Comparison of ENCODE assay signal across 33 cellular contexts in the genomic region with DNA sequence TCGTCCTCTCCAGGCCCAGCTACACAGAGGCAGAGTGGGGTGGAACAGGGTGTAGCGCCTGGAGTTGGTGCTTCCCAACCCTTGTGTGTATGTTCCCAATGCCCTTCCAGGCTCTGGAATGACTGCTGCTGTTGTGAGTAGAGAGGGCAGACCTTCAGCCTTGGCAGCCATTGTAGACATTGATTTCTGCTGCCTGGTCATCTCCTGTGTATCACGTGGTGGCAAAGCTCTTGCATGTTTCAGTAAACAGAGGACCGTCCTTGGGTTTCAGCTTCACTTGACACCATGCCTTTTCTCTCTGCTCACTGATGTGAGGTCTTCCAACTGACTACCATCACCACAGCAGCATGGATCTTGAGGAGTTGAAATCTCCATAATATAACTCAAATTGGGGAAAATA.
"Had no signal": no experiment of that assay in that cellular context is flagged by ENCODE, and none has a peak within 500 bp of the region (broad histone marks: within the 10 kb centered on the region; RNA-seq: fewer than 3 reads in every experiment).

No MANE protein-coding gene starts in this region.

- H3K27ac Mint-ChIP-seq: activated B cell treated with CpG ODN at 0.5 μM for 24 hours; activated CD4-positive, alpha-beta T cell treated with anti-CD3 and anti-CD28 coated beads, Interleukin-2, amount 10 ng/mL, durations not matched to agents 24 days and 14 days; activated CD8-positive, alpha-beta T cell treated with anti-CD3 and anti-CD28 coated beads for 36 hours; activated naive CD4-positive, alpha-beta T cell treated with anti-CD3 and anti-CD28 coated beads for 36 hours; activated naive CD4-positive, alpha-beta T cell treated with anti-CD3 and anti-CD28 coated beads, Interleukin-2, amount 50 U/mL, for 72 hours; activated naive CD8-positive, alpha-beta T cell treated with anti-CD3 and anti-CD28 coated beads, Interleukin-2, amount 10 ng/mL, durations not matched to agents 7 days and 5 days; activated naive CD8-positive, alpha-beta T cell treated with anti-CD3 and anti-CD28 coated beads, Interleukin-2, amount 50 U/mL, for 24 hours; activated T-cell treated with anti-CD3 and anti-CD28 coated beads, Interleukin-2, amount 50 U/mL, for 72 hours; activated T-helper 1 cell treated with anti-CD3 and anti-CD28 coated beads, Interleukin-12 subunit alpha, Interleukin-12 subunit beta, Interleukin-2, Interleukin-4 antibody, amounts not matched to agents 30 ng/mL and 10 ng/mL and 1 ng/mL, durations not matched to agents 14 hours and 24 hours and 36 hours; activated T-helper 17 cell treated with anti-CD3 and anti-CD28 coated beads, Interleukin-2, amount 50 U/mL, for 72 hours; brain; T-helper 1 cell treated with Interleukin-12 subunit alpha and Interleukin-12 subunit beta and Interleukin-4 antibody, amounts not matched to agents 30 μg/mL and 1 μg/mL, for 36 hours; T-helper 2 cell treated with Interferon-gamma antibody and Interleukin-4, amounts not matched to agents 5 μg/mL and 100 μg/mL, for 36 hours had no signal

- H3K4me3 Mint-ChIP-seq: activated B cell treated with CpG ODN at 0.5 μM for 24 hours; activated CD4-positive, alpha-beta T cell treated with anti-CD3 and anti-CD28 coated beads, Interleukin-2, amount 10 ng/mL, durations not matched to agents 24 days and 14 days; activated CD8-positive, alpha-beta T cell treated with anti-CD3 and anti-CD28 coated beads for 36 hours; activated naive CD4-positive, alpha-beta T cell treated with anti-CD3 and anti-CD28 coated beads for 36 hours; activated naive CD8-positive, alpha-beta T cell treated with anti-CD3 and anti-CD28 coated beads, Interleukin-2, amount 10 ng/mL, durations not matched to agents 7 days and 5 days; activated naive CD8-positive, alpha-beta T cell treated with anti-CD3 and anti-CD28 coated beads, Interleukin-2, amount 50 U/mL, for 24 hours; activated T-cell treated with anti-CD3 and anti-CD28 coated beads, Interleukin-2, amount 50 U/mL, for 4 hours; activated T-cell treated with anti-CD3 and anti-CD28 coated beads, Interleukin-2, amount 50 U/mL, for 72 hours; activated T-helper 1 cell treated with anti-CD3 and anti-CD28 coated beads, Interleukin-12 subunit alpha, Interleukin-12 subunit beta, Interleukin-2, Interleukin-4 antibody, amounts not matched to agents 30 ng/mL and 10 ng/mL and 1 ng/mL, durations not matched to agents 14 hours and 24 hours and 36 hours; activated T-helper 17 cell treated with anti-CD3 and anti-CD28 coated beads, Interleukin-2, amount 50 U/mL, for 72 hours; brain; central memory CD8-positive, alpha-beta T cell; T-helper 1 cell treated with Interleukin-12 subunit alpha and Interleukin-12 subunit beta and Interleukin-4 antibody, amounts not matched to agents 30 μg/mL and 1 μg/mL, for 36 hours; T-helper 2 cell treated with Interferon-gamma antibody and Interleukin-4, amounts not matched to agents 5 μg/mL and 100 μg/mL, for 36 hours had no signal

- DNase-seq: activated B cell treated with CpG ODN at 0.5 μM for 24 hours; activated CD4-positive, alpha-beta T cell treated with anti-CD3 and anti-CD28 coated beads for 4 hours; activated CD4-positive, alpha-beta T cell treated with anti-CD3 and anti-CD28 coated beads, Interleukin-2, amount 50 U/mL, for 1 hour; activated CD4-positive, alpha-beta T cell treated with anti-CD3 and anti-CD28 coated beads, Interleukin-2, amount 50 U/mL, for 4 hours; activated CD4-positive, CD25-positive, alpha-beta regulatory T cell treated with anti-CD3 and anti-CD28 coated beads, Interleukin-2, amount 50 U/mL, for 72 hours; activated CD8-positive, alpha-beta memory T cell treated with anti-CD3 and anti-CD28 coated beads, Interleukin-2, amount 50 U/mL, for 4 hours; activated CD8-positive, alpha-beta T cell treated with anti-CD3 and anti-CD28 coated beads for 36 hours; activated effector memory CD4-positive, alpha-beta T cell treated with anti-CD3 and anti-CD28 coated beads, Interleukin-2, amount 50 U/mL, for 16 hours; activated gamma-delta T cell treated with Interleukin-2 at 50 U/mL for 16 hours; activated naive CD4-positive, alpha-beta T cell; activated naive CD4-positive, alpha-beta T cell treated with anti-CD3 and anti-CD28 coated beads for 36 hours; activated naive CD4-positive, alpha-beta T cell treated with anti-CD3 and anti-CD28 coated beads, Interleukin-2, amount 50 U/mL, for 16 hours; activated naive CD8-positive, alpha-beta T cell treated with anti-CD3 and anti-CD28 coated beads, Interleukin-2, amount 10 ng/mL, durations not matched to agents 7 days and 5 days; activated naive CD8-positive, alpha-beta T cell treated with anti-CD3 and anti-CD28 coated beads, Interleukin-2, amount 50 U/mL, for 24 hours; activated T-cell treated with anti-CD3 and anti-CD28 coated beads for 4 hours; activated T-cell treated with anti-CD3 and anti-CD28 coated beads, Interleukin-2, amount 50 U/mL, for 1 hour; activated T-cell treated with anti-CD3 and anti-CD28 coated beads, Interleukin-2, amount 50 U/mL, for 4 hours; activated T-cell treated with anti-CD3 and anti-CD28 coated beads, Interleukin-2, amount 50 U/mL, for 72 hours; cerebellar nuclear complex; T-helper 1 cell; T-helper 2 cell; T-helper 9 cell had no signal

- H3K36me3 ChIP-seq: ascending aorta, cardiac muscle cell had no signal

- H3K4me3 ChIP-seq: ascending aorta, cardiac muscle cell had no signal

- H3K36me3 Mint-ChIP-seq: brain had no signal

- H3K9me3 Mint-ChIP-seq: activated B cell treated with CpG ODN at 0.5 μM for 24 hours; activated naive CD4-positive, alpha-beta T cell treated with anti-CD3 and anti-CD28 coated beads for 36 hours; activated T-helper 1 cell treated with anti-CD3 and anti-CD28 coated beads, Interleukin-12 subunit alpha, Interleukin-12 subunit beta, Interleukin-2, Interleukin-4 antibody, amounts not matched to agents 30 ng/mL and 10 ng/mL and 1 ng/mL, durations not matched to agents 14 hours and 24 hours and 36 hours; central memory CD8-positive, alpha-beta T cell; T-helper 1 cell treated with Interleukin-12 subunit alpha and Interleukin-12 subunit beta and Interleukin-4 antibody, amounts not matched to agents 30 μg/mL and 1 μg/mL, for 36 hours; T-helper 2 cell treated with Interferon-gamma antibody and Interleukin-4, amounts not matched to agents 5 μg/mL and 100 μg/mL, for 36 hours had no signal

- H3K27me3 Mint-ChIP-seq: activated B cell treated with CpG ODN at 0.5 μM for 24 hours; activated naive CD8-positive, alpha-beta T cell treated with anti-CD3 and anti-CD28 coated beads, Interleukin-2, amount 50 U/mL, for 24 hours; activated T-helper 17 cell treated with anti-CD3 and anti-CD28 coated beads, Interleukin-2, amount 50 U/mL, for 72 hours had no signal

- ATAC-seq: activated CD8-positive, alpha-beta T cell treated with anti-CD3 and anti-CD28 coated beads for 36 hours; activated naive CD4-positive, alpha-beta T cell treated with anti-CD3 and anti-CD28 coated beads, Interleukin-2, amount 50 U/mL, for 72 hours; activated naive CD8-positive, alpha-beta T cell treated with anti-CD3 and anti-CD28 coated beads, Interleukin-2, amount 50 U/mL, for 24 hours; activated T-cell treated with anti-CD3 and anti-CD28 coated beads, Interleukin-2, amount 50 U/mL, for 4 hours; activated T-cell treated with anti-CD3 and anti-CD28 coated beads, Interleukin-2, amount 50 U/mL, for 72 hours; activated T-helper 17 cell treated with anti-CD3 and anti-CD28 coated beads, Interleukin-2, amount 50 U/mL, for 72 hours had no signal

- H3K27me3 ChIP-seq: ascending aorta, cardiac muscle cell had no signal

- H3K27ac ChIP-seq: ascending aorta, cardiac muscle cell, VCaP had no signal

- H3K4me1 ChIP-seq: ascending aorta had no signal

- H3K9me3 ChIP-seq: ascending aorta had no signal

- H3K4me1 Mint-ChIP-seq: activated B cell treated with CpG ODN at 0.5 μM for 24 hours; brain; central memory CD8-positive, alpha-beta T cell had no signal
